ENCODE assay signal across 26 cellular contexts in the genomic region with DNA sequence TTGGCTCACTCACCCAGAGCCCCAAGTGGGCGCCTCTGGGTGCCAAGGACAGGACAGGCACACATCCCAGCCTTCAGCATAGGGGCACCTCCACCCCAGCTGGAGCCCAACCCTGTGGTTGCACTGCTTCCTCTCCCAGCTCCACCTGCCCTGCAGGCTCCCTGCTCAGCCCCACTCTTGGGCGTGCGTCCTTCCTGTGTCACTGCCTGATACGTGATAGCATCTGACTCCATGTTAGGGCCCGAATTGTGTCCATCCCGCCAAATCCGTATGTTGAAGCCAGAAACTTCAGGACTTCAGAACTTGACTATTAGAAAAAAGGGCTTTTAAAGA. TPM values are rescaled to one million over a fixed set of nuclear protein-coding genes. Genes with fewer than 3 reads are reported as not detected.
DNase-seq lines count a peak whose midpoint lies in the region; ATAC-seq and TF ChIP-seq lines count a peak whose summit lies in the region.
"Had no signal": no experiment of that assay in that cellular context is flagged by ENCODE, and none has a peak within 500 bp of the region (broad histone marks: within the 10 kb centered on the region; RNA-seq: fewer than 3 reads in every experiment).

No MANE protein-coding gene starts in this region.

- H3K27ac ChIP-seq in lower lobe of right lung: no peak overlapping the region
- H3K27ac ChIP-seq: body of pancreas, epithelial cell of prostate, heart left ventricle had no signal

- H3K4me1 ChIP-seq in lower lobe of right lung: peaks cover 12% of the 10 kb centered on the region

- intact Hi-C loops in activated CD4-positive, alpha-beta T cell treated with anti-CD3 and anti-CD28 coated beads for 36 hours (cut with DNase I, micrococcal nuclease): no loop called here
- intact Hi-C loops in natural killer cell (cut with micrococcal nuclease) (no loop called here), lower lobe of right lung (cut with DNase I) (no loop called here)

- H3K36me3 ChIP-seq in lower lobe of right lung: peaks cover 89% of the 10 kb centered on the region

- H3K27me3 Mint-ChIP-seq in activated CD4-positive, alpha-beta T cell treated with anti-CD3 and anti-CD28 coated beads for 36 hours: no peaks in the 10 kb centered on the region
- no peaks in the 10 kb centered on the region for H3K27me3 Mint-ChIP-seq in natural killer cell (ENCODE audit: low read depth in 2 of 2)
- H3K27me3 Mint-ChIP-seq in natural killer cell treated with Interleukin-12 subunit alpha and Interleukin-12 subunit beta and Interleukin-15 and Interleukin-18, amount 100 ng/mL, for 72 hours: no peaks in the 10 kb centered on the region
- H3K27me3 Mint-ChIP-seq: stimulated activated memory B cell treated with anti-CD40 and anti-IgM and Interleukin-4, amounts not matched to agents 10 μg/mL and 1 μg/mL and 100 μg/mL, for 72 hours had no signal

- ATAC-seq in activated CD4-positive, alpha-beta T cell treated with anti-CD3 and anti-CD28 coated beads for 36 hours: no peak
- ATAC-seq in natural killer cell (no peak), lower lobe of right lung (no peak), HG02588 (IDR thresholded peaks at IDR 0.05; ENCODE audit: unreplicated experiment) (no peak), HG03045 (IDR thresholded peaks at IDR 0.05; ENCODE audit: unreplicated experiment) (no peak)
- ATAC-seq in natural killer cell treated with Interleukin-12 subunit alpha and Interleukin-12 subunit beta and Interleukin-15 and Interleukin-18, amount 100 ng/mL, for 72 hours: no peak
- ATAC-seq: activated T-cell treated with anti-CD3 and anti-CD28 coated beads, Interleukin-2, amount 50 U/mL, for 4 hours; body of pancreas; heart left ventricle; left cardiac atrium; stimulated activated memory B cell treated with anti-CD40 and anti-IgM and Interleukin-4, amounts not matched to agents 10 μg/mL and 1 μg/mL and 100 μg/mL, for 72 hours had no signal

- H3K27me3 ChIP-seq in lower lobe of right lung (ENCODE audit: low read depth): no peaks in the 10 kb centered on the region
- H3K27me3 ChIP-seq: body of pancreas, heart left ventricle had no signal

- peaks cover 23% of the 10 kb centered on the region for H3K4me1 Mint-ChIP-seq in activated CD4-positive, alpha-beta T cell treated with anti-CD3 and anti-CD28 coated beads for 36 hours
- peaks cover 21 to 45% of the 10 kb centered on the region in 2 donors for H3K4me1 Mint-ChIP-seq in natural killer cell
- H3K4me1 Mint-ChIP-seq in natural killer cell treated with Interleukin-12 subunit alpha and Interleukin-12 subunit beta and Interleukin-15 and Interleukin-18, amount 100 ng/mL, for 72 hours (ENCODE audit: low read depth in 2 of 2): peaks cover 18 to 32% of the 10 kb centered on the region in 2 donors

- H3K9me3 ChIP-seq in lower lobe of right lung: no peaks in the 10 kb centered on the region
- H3K9me3 ChIP-seq: body of pancreas, heart left ventricle had no signal

- no peak overlapping the region for H3K4me3 ChIP-seq in lower lobe of right lung
- H3K4me3 ChIP-seq: body of pancreas, heart left ventricle had no signal

- CTCF ChIA-PET in activated CD4-positive, alpha-beta T cell treated with anti-CD3 and anti-CD28 coated beads for 36 hours (lab: Charles Lee): interaction anchor here (0.5 kb wide), 1 partner anchor 38 kb away, joined by 6 read pairs; no protein-coding TSS in a partner anchor

- peak overlapping the region; percentile 19 for H3K27ac Mint-ChIP-seq in activated CD4-positive, alpha-beta T cell treated with anti-CD3 and anti-CD28 coated beads for 36 hours
- H3K27ac Mint-ChIP-seq in natural killer cell: peak overlapping the region; percentile 10 to 27
- no peak overlapping the region for H3K27ac Mint-ChIP-seq in natural killer cell treated with Interleukin-12 subunit alpha and Interleukin-12 subunit beta and Interleukin-15 and Interleukin-18, amount 100 ng/mL, for 72 hours
- H3K27ac Mint-ChIP-seq: stimulated activated memory B cell treated with anti-CD40 and anti-IgM and Interleukin-4, amounts not matched to agents 10 μg/mL and 1 μg/mL and 100 μg/mL, for 72 hours had no signal

- TF ChIP-seq CTCF in natural killer cell (IDR thresholded peaks at IDR 0.05): no peak
- no peak for TF ChIP-seq CTCF in lower lobe of right lung (IDR thresholded peaks at IDR 0.05)

- H3K4me3 Mint-ChIP-seq in activated CD4-positive, alpha-beta T cell treated with anti-CD3 and anti-CD28 coated beads for 36 hours: no peak overlapping the region
- H3K4me3 Mint-ChIP-seq in natural killer cell: no peak overlapping the region
- H3K4me3 Mint-ChIP-seq in natural killer cell treated with Interleukin-12 subunit alpha and Interleukin-12 subunit beta and Interleukin-15 and Interleukin-18, amount 100 ng/mL, for 72 hours: no peak overlapping the region
- H3K4me3 Mint-ChIP-seq: activated T-cell treated with anti-CD3 and anti-CD28 coated beads, Interleukin-2, amount 50 U/mL, for 4 hours; stimulated activated memory B cell treated with anti-CD40 and anti-IgM and Interleukin-4, amounts not matched to agents 10 μg/mL and 1 μg/mL and 100 μg/mL, for 72 hours had no signal

- H3K36me3 Mint-ChIP-seq in activated CD4-positive, alpha-beta T cell treated with anti-CD3 and anti-CD28 coated beads for 36 hours (ENCODE audit: low read depth): peaks cover 31% of the 10 kb centered on the region
- H3K36me3 Mint-ChIP-seq in natural killer cell: no peaks in the 10 kb centered on the region
- no peaks in the 10 kb centered on the region for H3K36me3 Mint-ChIP-seq in natural killer cell treated with Interleukin-12 subunit alpha and Interleukin-12 subunit beta and Interleukin-15 and Interleukin-18, amount 100 ng/mL, for 72 hours

- no peak for DNase-seq in activated CD4-positive, alpha-beta T cell treated with anti-CD3 and anti-CD28 coated beads for 36 hours
- no peak for DNase-seq in activated CD4-positive, alpha-beta T cell treated with anti-CD3 and anti-CD28 coated beads for 4 hours
- DNase-seq in natural killer cell: peak; percentile 2
- no peak for DNase-seq in natural killer cell treated with Interleukin-12 subunit alpha and Interleukin-12 subunit beta and Interleukin-15 and Interleukin-18, amount 100 ng/mL, for 72 hours (ENCODE audit: low spot score)
- peak; percentile 33 for DNase-seq in lower lobe of right lung
- DNase-seq in inferior parietal cortex (ENCODE audit: extremely low spot score): no peak
- DNase-seq: 8988T; activated T-cell treated with anti-CD3 and anti-CD28 coated beads, Interleukin-2, amount 50 U/mL, for 4 hours; DMS53; GDM1; IMR-90; left cardiac atrium; mesenchymal stem cell; NCI-H1105; NCI-H2081; NCI-H345; NCI-H748 treated with DMSO at 0.1 percent for 48 hours; RPMI8226; stimulated activated CD4-positive, alpha-beta T cell treated with anti-CD3 and anti-CD28 coated beads, Interleukin-2, amount 100 ng/mL, for 48 hours had no signal

- POLR2A ChIA-PET in activated CD4-positive, alpha-beta T cell treated with anti-CD3 and anti-CD28 coated beads for 36 hours (lab: Charles Lee): no interaction called here

- no peaks in the 10 kb centered on the region for H3K9me3 Mint-ChIP-seq in activated CD4-positive, alpha-beta T cell treated with anti-CD3 and anti-CD28 coated beads for 36 hours (ENCODE audit: low read depth)
- H3K9me3 Mint-ChIP-seq in natural killer cell: no peaks in the 10 kb centered on the region
- no peaks in the 10 kb centered on the region for H3K9me3 Mint-ChIP-seq in natural killer cell treated with Interleukin-12 subunit alpha and Interleukin-12 subunit beta and Interleukin-15 and Interleukin-18, amount 100 ng/mL, for 72 hours
- H3K9me3 Mint-ChIP-seq: activated T-cell treated with anti-CD3 and anti-CD28 coated beads, Interleukin-2, amount 50 U/mL, for 4 hours; stimulated activated memory B cell treated with anti-CD40 and anti-IgM and Interleukin-4, amounts not matched to agents 10 μg/mL and 1 μg/mL and 100 μg/mL, for 72 hours had no signal

RNA-seq across cellular contexts. Expression of a gene that starts 9.2 kb away (rescaled TPM):
- 10 to 100 TPM; 27.0 to 33.3 TPM for total RNA-seq in activated CD4-positive, alpha-beta T cell treated with anti-CD3 and anti-CD28 coated beads for 36 hours
- total RNA-seq in natural killer cell: 10 to 100 TPM; 65.1 to 91.4 (median 83.2) TPM
- 10 to 100 TPM; 69.2 to 84.7 TPM for total RNA-seq in natural killer cell treated with Interleukin-12 subunit alpha and Interleukin-12 subunit beta and Interleukin-15 and Interleukin-18, amount 100 ng/mL, for 72 hours
- 26.2 TPM for total RNA-seq in lower lobe of right lung

RNA-seq across cellular contexts. Expression of a gene that starts 19.2 kb away (rescaled TPM):
- total RNA-seq in activated CD4-positive, alpha-beta T cell treated with anti-CD3 and anti-CD28 coated beads for 36 hours: 1 to 10 TPM; 1.2 to 1.3 TPM
- total RNA-seq in natural killer cell (10 to 100 TPM in 1 of 3 donors, 1 to 10 TPM in 2; 8.0 to 13.4 (median 8.4) TPM), lower lobe of right lung (2.6 TPM)
- total RNA-seq in natural killer cell treated with Interleukin-12 subunit alpha and Interleukin-12 subunit beta and Interleukin-15 and Interleukin-18, amount 100 ng/mL, for 72 hours: 1 to 10 TPM; 2.0 to 2.2 TPM
- total RNA-seq: IMR-90, myocyte had no signal

Comparison
In these comparisons a context has a peak if more than half of its experiments do, and no peak if none do; other contexts are left out.
1. DNase-seq: peak in natural killer cell (single experiment) and lower lobe of right lung (single experiment); none in activated CD4-positive, alpha-beta T cell treated with anti-CD3 and anti-CD28 coated beads for 36 hours (single experiment), activated CD4-positive, alpha-beta T cell treated with anti-CD3 and anti-CD28 coated beads for 4 hours (0 of 2), natural killer cell treated with Interleukin-12 subunit alpha and Interleukin-12 subunit beta and Interleukin-15 and Interleukin-18, amount 100 ng/mL, for 72 hours (single experiment) and inferior parietal cortex (single experiment).
2. H3K27ac Mint-ChIP-seq: peak in activated CD4-positive, alpha-beta T cell treated with anti-CD3 and anti-CD28 coated beads for 36 hours (single experiment) and natural killer cell (2 of 2); none in natural killer cell treated with Interleukin-12 subunit alpha and Interleukin-12 subunit beta and Interleukin-15 and Interleukin-18, amount 100 ng/mL, for 72 hours (0 of 2).